In the genomic region with DNA sequence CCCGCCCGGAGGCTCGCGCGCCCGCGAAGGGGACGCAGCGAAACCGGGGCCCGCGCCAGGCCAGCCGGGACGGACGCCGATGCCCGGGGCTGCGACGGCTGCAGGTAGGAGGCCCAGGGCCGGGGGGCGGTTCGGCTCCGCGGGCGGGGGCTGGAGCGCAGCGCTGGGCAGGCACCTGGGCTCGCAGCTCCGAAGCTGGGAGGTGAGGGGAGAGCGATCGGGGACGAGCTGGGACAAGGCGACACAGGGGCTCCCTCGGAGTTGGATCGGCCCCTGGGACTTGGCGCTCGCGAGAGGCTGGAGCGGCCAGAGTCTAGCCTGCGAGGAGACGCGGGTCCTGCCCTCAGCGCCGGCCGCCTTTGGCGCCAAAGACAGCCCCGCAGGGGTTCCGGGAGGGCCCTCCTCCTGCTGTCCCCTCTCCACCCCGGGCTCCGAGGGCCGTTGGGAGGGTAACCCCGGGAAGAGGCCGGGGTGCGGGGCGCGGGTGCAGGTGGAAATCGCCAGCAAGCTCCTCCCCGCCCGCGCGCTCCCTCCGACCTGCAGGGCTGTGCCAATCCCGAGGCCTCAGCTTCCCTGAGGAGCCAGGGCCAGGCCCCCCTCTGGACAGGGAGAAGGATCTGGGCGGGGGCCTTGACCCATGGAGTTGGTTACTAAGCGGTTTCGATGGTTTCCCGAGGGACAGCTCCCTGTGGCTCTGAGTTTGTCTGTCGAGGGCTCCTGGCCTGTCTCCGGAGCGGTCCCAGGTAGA, we compare ENCODE assay signal across 9 cellular contexts. TPM values are rescaled to one million over a fixed set of nuclear protein-coding genes. Genes with fewer than 3 reads are reported as not detected.
DNase-seq lines count a peak whose midpoint lies in the region; ATAC-seq, FAIRE-seq and TF ChIP-seq lines count a peak whose summit lies in the region.
"Had no signal": no experiment of that assay in that cellular context is flagged by ENCODE, and none has a peak within 500 bp of the region (broad histone marks: within the 10 kb centered on the region; RNA-seq: fewer than 3 reads in every experiment).

No MANE protein-coding gene starts in this region.

- peak; percentile 78 for ATAC-seq in Panc1
- ATAC-seq in CD4-positive, alpha-beta T cell (ENCODE audit: poor library complexity), result no peak

- POLR2A ChIA-PET in Panc1 (lab: Charles Lee), result no interaction called here
- POLR2A ChIA-PET in CD4-positive, alpha-beta T cell (lab: Charles Lee), result no interaction called here

- TF ChIP-seq CTCF in GM12865 (IDR thresholded peaks at IDR 0.05; ENCODE audit: insufficient read depth, low read depth, low read length, missing control alignments) (no peak), Panc1 (IDR thresholded peaks at IDR 0.05) (no peak), kidney (IDR thresholded peaks at IDR 0.05; ENCODE audit: borderline replicate concordance, extremely low read depth, insufficient read depth) (no peak)
- TF ChIP-seq CTCF in CD4-positive, alpha-beta T cell (IDR thresholded peaks at IDR 0.05), result no peak

- intact Hi-C loops in Panc1 (cut with micrococcal nuclease; ENCODE audit: unreplicated experiment) (loop anchor here (10.0 kb wide), 1 partner anchor 72 kb away; no protein-coding TSS in a partner anchor), kidney (cut with DNase I) (no loop called here)
- intact Hi-C loops in CD4-positive, alpha-beta T cell (cut with DNase I, micrococcal nuclease), result no loop called here

- H3K4me3 ChIP-seq in GM12865 (ENCODE audit: low read depth, low read length) (peak overlapping the region; percentile 79), Panc1 (ENCODE audit: low read depth in 2 of 2, low read length in 2 of 2) (peak overlapping the region; percentile 48 to 49), kidney (ENCODE audit: low read length in 2 of 2) (no peak overlapping the region)

- CTCF ChIA-PET in Panc1 (lab: Charles Lee), result interaction anchor here (1.4 kb wide), 1 partner anchor 43 kb away, joined by 5 read pairs; no protein-coding TSS in a partner anchor
- CTCF ChIA-PET in CD4-positive, alpha-beta T cell (lab: Charles Lee), result no interaction called here

- no peak overlapping the region for H3K4me3 Mint-ChIP-seq in CD4-positive, alpha-beta T cell

- peaks cover 60% of the 10 kb centered on the region for H3K27me3 Mint-ChIP-seq in CD4-positive, alpha-beta T cell

- H3K4me1 ChIP-seq in Panc1 (ENCODE audit: control insufficient read depth, insufficient read depth, low read length) (peaks cover 11% of the 10 kb centered on the region), kidney (ENCODE audit: control insufficient read depth in 1 of 2, insufficient read depth in 1 of 2, low read depth in 1 of 2, low read length in 2 of 2) (peaks cover 0 to 12% of the 10 kb centered on the region in 2 donors)

- in situ Hi-C loops in Panc1 (cut with HindIII; ENCODE audit: low pct_unique_long_range_greater_than_20kb, low sequenced_read_pairs), result no loop called here
- in situ Hi-C loops in KBM-7 (cut with MboI; ENCODE audit: low pct_unique_long_range_greater_than_20kb, low sequenced_read_pairs), result no loop called here

- no peak overlapping the region for H3K9ac ChIP-seq in kidney (ENCODE audit: low read length in 2 of 2)

- peaks cover 5% of the 10 kb centered on the region for H3K36me3 Mint-ChIP-seq in CD4-positive, alpha-beta T cell (ENCODE audit: low read depth)

- H3K4me1 Mint-ChIP-seq in CD4-positive, alpha-beta T cell (ENCODE audit: low read depth), result peaks cover 35% of the 10 kb centered on the region

- H3K27ac ChIP-seq in Panc1 (ENCODE audit: low read length) (no peak overlapping the region), kidney (ENCODE audit: low read depth in 2 of 2, low read length in 2 of 2) (no peak overlapping the region)
- H3K27ac ChIP-seq in CD4-positive, alpha-beta T cell (ENCODE audit: low read depth, low read length), result no peak overlapping the region

- DNase-seq in 8988T (peak; percentile 69), GM12865 (ENCODE audit: low read depth) (peak; percentile 65), Panc1 (ENCODE audit: low read depth, low spot score) (no peak), kidney (peak; percentile 79), KBM-7 (no peak), middle frontal gyrus (ENCODE audit: extremely low spot score, low spot score) (no peak)
- no peak for DNase-seq in CD4-positive, alpha-beta T cell
- no peak for DNase-seq in stimulated activated CD4-positive, alpha-beta T cell treated with anti-CD3 and anti-CD28 coated beads, Interleukin-2, amount 100 ng/mL, for 48 hours

- FAIRE-seq in kidney (lab: Jason Lieb, UNC), result no peak

- no TSS peak for BruUV-seq in Panc1 (replicated peaks; lab: Mats Ljungman, UMichigan)

- H3K36me3 ChIP-seq in Panc1 (ENCODE audit: control insufficient read depth, insufficient read depth, low read length) (no peaks in the 10 kb centered on the region; the same call in 1 of the 2 replicates), kidney (ENCODE audit: control insufficient read depth in 1 of 2, insufficient read depth in 2 of 2, low read length in 2 of 2) (no peaks in the 10 kb centered on the region)

- H3K9me3 ChIP-seq in Panc1 (ENCODE audit: control insufficient read depth, insufficient read depth, low read depth, low read length), result no peaks in the 10 kb centered on the region
- no peaks in the 10 kb centered on the region for H3K9me3 ChIP-seq in kidney (ENCODE audit: control insufficient read depth in 1 of 2, low read length in 2 of 2)
- no peaks in the 10 kb centered on the region for H3K9me3 ChIP-seq in CD4-positive, alpha-beta T cell (ENCODE audit: control insufficient read depth, low read length)

- H3K27ac Mint-ChIP-seq in CD4-positive, alpha-beta T cell, result no peak overlapping the region

- no peaks in the 10 kb centered on the region for H3K27me3 ChIP-seq in Panc1 (ENCODE audit: control insufficient read depth, insufficient read depth, low read length)
- H3K27me3 ChIP-seq in CD4-positive, alpha-beta T cell (ENCODE audit: control insufficient read depth, insufficient read depth, low read length), result peaks cover 48% of the 10 kb centered on the region

- H3K9me3 Mint-ChIP-seq in CD4-positive, alpha-beta T cell, result no peaks in the 10 kb centered on the region

RNA-seq across cellular contexts. Expression of a gene that starts 0.4 kb away (rescaled TPM):
- total RNA-seq in Panc1 (2021; ENCODE audit: unreplicated experiment), result 4.7 TPM
- polyA plus RNA-seq in Panc1 (2012; ENCODE audit: insufficient read length), result 3.2 TPM
- 0.54 TPM for total RNA-seq in kidney
- polyA plus RNA-seq in kidney (ENCODE audit: insufficient read depth, low read depth, low replicate concordance), result not detected
- not detected for total RNA-seq in CD4-positive, alpha-beta T cell
- total RNA-seq: RPMI7951 had no signal

RNA-seq across cellular contexts. Expression of a gene that starts 2.8 kb away (rescaled TPM):
- 27.1 TPM for total RNA-seq in Panc1 (2021; ENCODE audit: unreplicated experiment)
- polyA plus RNA-seq in Panc1 (2012; ENCODE audit: insufficient read length), result 31.8 TPM
- total RNA-seq in kidney, result 18.4 TPM
- polyA plus RNA-seq in kidney (ENCODE audit: insufficient read depth, low read depth, low replicate concordance), result 19.6 TPM
- 10 to 100 TPM; 22.3 to 22.7 TPM for total RNA-seq in CD4-positive, alpha-beta T cell

RNA-seq across cellular contexts. Expression of a gene that starts 27.9 kb away (rescaled TPM):
- total RNA-seq in Panc1 (2021; ENCODE audit: unreplicated experiment), result 57.5 TPM
- 93.0 TPM for polyA plus RNA-seq in Panc1 (2012; ENCODE audit: insufficient read length)
- 37.1 TPM for total RNA-seq in kidney
- polyA plus RNA-seq in kidney (ENCODE audit: insufficient read depth, low read depth, low replicate concordance), result 72.4 TPM
- 10 to 100 TPM; 46.5 to 48.3 TPM for total RNA-seq in CD4-positive, alpha-beta T cell

RNA-seq across cellular contexts. Expression of a gene that starts 41.4 kb away (rescaled TPM):
- total RNA-seq in Panc1 (2021; ENCODE audit: unreplicated experiment) (32.6 TPM), kidney (10.9 TPM)
- polyA plus RNA-seq in Panc1 (2012; ENCODE audit: insufficient read length), result 35.5 TPM
- polyA plus RNA-seq in kidney (ENCODE audit: insufficient read depth, low read depth, low replicate concordance), result 2.8 TPM
- 10 to 100 TPM; 57.5 to 62.2 TPM for total RNA-seq in CD4-positive, alpha-beta T cell

Comparison
In these comparisons a context has a peak if more than half of its experiments do, and no peak if none do; other contexts are left out.
1. DNase-seq: peak in 8988T (single experiment), GM12865 (single experiment) and kidney (single experiment); none in Panc1 (single experiment), CD4-positive, alpha-beta T cell (0 of 10), KBM-7 (single experiment), stimulated activated CD4-positive, alpha-beta T cell treated with anti-CD3 and anti-CD28 coated beads, Interleukin-2, amount 100 ng/mL, for 48 hours (0 of 2) and middle frontal gyrus (single experiment).
2. H3K4me3 ChIP-seq: peak in GM12865 (single experiment) and Panc1 (2 of 2); none in kidney (0 of 2).